7 cellular contexts compared by ENCODE assay signal in the genomic region with DNA sequence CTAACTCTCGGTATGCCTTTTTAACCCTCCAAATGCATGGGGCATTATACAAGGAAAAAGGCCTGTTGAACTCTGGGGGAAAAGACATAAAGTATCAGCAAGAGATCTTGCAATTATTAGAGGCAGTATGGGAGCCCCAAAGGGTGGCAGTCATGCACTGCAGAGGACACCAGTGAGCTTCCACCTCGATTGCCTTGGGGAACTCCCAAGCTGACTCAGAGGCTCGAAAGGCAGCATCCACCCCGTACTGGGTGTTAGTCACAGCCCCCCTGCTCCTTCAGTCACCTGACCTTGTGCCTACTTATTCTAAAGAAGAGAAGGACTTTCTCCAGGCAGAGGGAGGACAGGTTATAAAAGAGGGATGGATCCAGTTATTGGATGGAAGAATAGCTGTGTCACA.
DNase-seq lines count a peak whose midpoint lies in the region; ATAC-seq lines count a peak whose summit lies in the region.

No MANE protein-coding gene starts in this region.

- no peaks in the 10 kb centered on the region for H3K27me3 ChIP-seq in adipocyte (replicated peaks; ENCODE audit: control insufficient read depth, insufficient read depth, low read length)

- no peaks in the 10 kb centered on the region for H3K4me1 ChIP-seq in adipocyte (ENCODE audit: control insufficient read depth, insufficient read depth, low read length)

- no peaks in the 10 kb centered on the region for H3K9me3 ChIP-seq in adipocyte (ENCODE audit: control insufficient read depth, low read length)

- no peak overlapping the region for H3K4me3 ChIP-seq in adipocyte (ENCODE audit: low read length)

- no peak overlapping the region for H3K9ac ChIP-seq in adipocyte (ENCODE audit: low read length)

- DNase-seq in GM04503 (ENCODE audit: low read depth) (peak; percentile 53), KG1 (lab: John Stamatoyannopoulos, UW) (peak; percentile 2), adipocyte (ENCODE audit: low read depth) (peak; percentile 80), occipital lobe (lab: John Stamatoyannopoulos, UW) (peak; percentile 2), NCI-H2196 (lab: John Stamatoyannopoulos, UW; ENCODE audit: unreplicated experiment) (no peak), NCI-H146 treated with DMSO at 0.1 percent for 48 hours (lab: John Stamatoyannopoulos, UW; ENCODE audit: unreplicated experiment) (no peak)

- no peaks in the 10 kb centered on the region for H3K36me3 ChIP-seq in adipocyte (ENCODE audit: control insufficient read depth, insufficient read depth, low read length, severe bottlenecking)

- ATAC-seq in GM21717 (IDR thresholded peaks at IDR 0.05; ENCODE audit: unreplicated experiment) = no peak

Comparison
In these comparisons a context has a peak if more than half of its experiments do, and no peak if none do; other contexts are left out.
1. DNase-seq: peak in GM04503 (single experiment), KG1 (single experiment), adipocyte (single experiment) and occipital lobe (single experiment); none in NCI-H2196 (single experiment) and NCI-H146 treated with DMSO at 0.1 percent for 48 hours (single experiment).